ENCODE assay signal across 1 cellular context in genomic region chr19:4089400-4089908, GRCh38.
TF ChIP-seq lines count a peak whose summit lies in the region.

No MANE protein-coding gene starts in this region.

TF ChIP-seq in GM12878, 131 proteins besides CTCF, POLR2A, EP300 and RAD21 (continued from another document):
- TF ChIP-seq HSF1 (IDR thresholded peaks at IDR 0.05; ENCODE audit: low read depth, low read length), result no peak
TF ChIP-seq in GM12878: peak in this region for 4.
